8 cellular contexts compared by ENCODE assay signal in the genomic region with DNA sequence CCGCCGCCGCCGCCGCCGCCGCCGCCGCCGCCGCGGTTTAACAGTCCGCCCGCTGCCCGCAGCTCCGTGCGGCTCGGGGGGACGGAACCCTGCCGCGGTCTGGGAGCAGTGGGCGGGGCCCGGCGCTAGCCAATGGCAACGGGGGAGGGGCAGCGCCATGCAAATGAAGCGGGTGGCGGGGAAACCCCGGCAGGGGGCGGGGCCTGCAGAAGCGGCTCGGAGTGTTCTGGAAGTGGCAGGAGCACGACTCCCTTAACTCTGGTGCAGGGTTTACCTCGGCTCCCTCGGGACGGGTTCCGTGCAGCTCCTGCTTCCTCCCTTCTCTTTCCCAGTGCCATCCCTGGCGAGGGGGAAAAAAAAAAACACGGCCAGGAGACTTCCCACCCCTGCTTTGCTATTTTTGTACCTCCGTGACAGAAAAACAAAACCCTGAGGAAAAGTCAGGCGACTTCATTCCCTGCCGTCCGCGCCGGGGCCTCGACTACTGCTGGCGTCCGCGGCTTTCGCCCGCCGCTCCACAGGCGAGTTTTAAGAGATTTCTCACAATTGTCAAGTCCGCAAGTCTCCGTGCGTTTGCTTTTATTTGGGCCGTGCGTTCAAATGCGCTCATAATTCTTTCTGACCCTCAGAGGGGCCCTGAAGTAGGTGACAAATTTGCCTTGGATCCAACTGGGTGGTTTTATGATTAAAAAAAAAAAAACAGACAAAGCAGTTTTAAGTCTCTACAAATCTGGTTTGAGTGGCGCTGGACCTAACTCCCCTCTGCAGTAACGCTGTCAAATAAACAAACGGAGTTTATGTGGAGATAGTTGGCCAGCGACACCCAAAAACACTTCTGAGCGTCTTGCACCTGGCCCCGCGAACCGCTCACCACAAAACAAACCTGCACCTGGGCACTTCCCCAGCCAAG. TPM values are rescaled to one million over a fixed set of nuclear protein-coding genes. Genes with fewer than 3 reads are reported as not detected.
DNase-seq lines count a peak whose midpoint lies in the region; ATAC-seq and TF ChIP-seq lines count a peak whose summit lies in the region.

A gene with protein sequence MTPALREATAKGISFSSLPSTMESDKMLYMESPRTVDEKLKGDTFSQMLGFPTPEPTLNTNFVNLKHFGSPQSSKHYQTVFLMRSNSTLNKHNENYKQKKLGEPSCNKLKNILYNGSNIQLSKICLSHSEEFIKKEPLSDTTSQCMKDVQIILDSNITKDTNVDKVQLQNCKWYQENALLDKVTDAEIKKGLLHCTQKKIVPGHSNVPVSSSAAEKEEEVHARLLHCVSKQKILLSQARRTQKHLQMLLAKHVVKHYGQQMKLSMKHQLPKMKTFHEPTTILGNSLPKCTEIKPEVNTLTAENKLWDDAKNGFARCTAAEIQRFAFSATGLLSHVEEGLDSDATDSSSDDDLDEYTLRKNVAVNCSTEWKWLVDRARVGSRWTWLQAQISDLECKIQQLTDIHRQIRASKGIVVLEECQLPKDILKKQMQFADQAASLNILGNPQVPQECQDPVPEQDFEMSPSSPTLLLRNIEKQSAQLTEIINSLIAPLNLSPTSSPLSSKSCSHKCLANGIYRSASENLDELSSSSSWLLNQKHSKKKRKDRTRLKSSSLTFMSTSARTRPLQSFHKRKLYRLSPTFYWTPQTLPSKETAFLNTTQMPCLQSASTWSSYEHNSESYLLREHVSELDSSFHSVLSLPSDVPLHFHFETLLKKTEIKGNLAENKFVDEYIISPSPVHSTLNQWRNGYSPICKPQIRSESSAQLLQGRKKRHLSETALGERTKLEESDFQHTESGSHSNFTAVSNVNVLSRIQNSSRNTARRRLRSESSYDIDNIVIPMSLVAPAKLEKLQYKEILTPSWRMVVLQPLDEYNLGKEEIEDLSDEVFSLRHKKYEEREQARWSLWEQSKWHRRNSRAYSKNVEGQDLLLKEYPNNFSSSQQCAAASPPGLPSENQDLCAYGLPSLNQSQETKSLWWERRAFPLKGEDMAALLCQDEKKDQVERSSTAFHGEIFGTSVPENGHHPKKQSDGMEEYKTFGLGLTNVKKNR (minus strand): TSS at position 101 of the 910 bp plus-strand sequence. CDS start 16,827 bp downstream, outside the sequence.

- no peaks in the 10 kb centered on the region for H3K27me3 Mint-ChIP-seq in CD4-positive, alpha-beta T cell
- H3K27me3 Mint-ChIP-seq in activated CD8-positive, alpha-beta T cell treated with anti-CD3 and anti-CD28 coated beads for 36 hours = peaks cover 2% of the 10 kb centered on the region

- H3K4me3 Mint-ChIP-seq in CD4-positive, alpha-beta T cell = peak within 1 kb of the TSS; percentile 97
- H3K4me3 Mint-ChIP-seq in activated CD8-positive, alpha-beta T cell treated with anti-CD3 and anti-CD28 coated beads for 36 hours = peak within 1 kb of the TSS; percentile 87

- H3K9me3 ChIP-seq in CD4-positive, alpha-beta T cell (ENCODE audit: control insufficient read depth, low read length) = no peaks in the 10 kb centered on the region
- H3K9me3 ChIP-seq in lower lobe of right lung = no peaks in the 10 kb centered on the region

- peak; percentile 83 for ATAC-seq in CD4-positive, alpha-beta T cell (ENCODE audit: poor library complexity)
- ATAC-seq in GM19455 (IDR thresholded peaks at IDR 0.05; ENCODE audit: unreplicated experiment) (peak; percentile 74), lower lobe of right lung (peak; percentile 93 to 98)
- ATAC-seq in activated CD8-positive, alpha-beta T cell treated with anti-CD3 and anti-CD28 coated beads for 36 hours = peak; percentile 79

- POLR2A ChIA-PET in CD4-positive, alpha-beta T cell (lab: Charles Lee) = interaction anchor here (0.6 to 2.6 kb wide), 6 partner anchors 10 to 167 kb away, joined by 3 to 17 read pairs (median 4); no protein-coding TSS in a partner anchor
- POLR2A ChIA-PET in activated CD8-positive, alpha-beta T cell treated with anti-CD3 and anti-CD28 coated beads for 36 hours (lab: Charles Lee) = no interaction called here

- peak; percentile 90 to 97 (median 95) for DNase-seq in CD4-positive, alpha-beta T cell
- DNase-seq in HK-2 (ENCODE audit: unreplicated experiment) = peak; percentile 98
- peak; percentile 95 for DNase-seq in NCI-H82 treated with DMSO at 0.1 percent for 48 hours (lab: John Stamatoyannopoulos, UW; ENCODE audit: unreplicated experiment)
- DNase-seq in activated CD8-positive, alpha-beta T cell treated with anti-CD3 and anti-CD28 coated beads for 36 hours = peak; percentile 95
- DNase-seq in ecto neural progenitor cell (ENCODE audit: low spot score) = peak; percentile 99
- DNase-seq in lower lobe of right lung = peak; percentile 99
- DNase-seq in stimulated activated CD4-positive, alpha-beta T cell treated with anti-CD3 and anti-CD28 coated beads, TNF-alpha, amount 100 ng/mL, for 1 hour (ENCODE audit: low read depth in 3 of 3, low spot score in 1 of 3) = peak; percentile 90 to 97 (median 93)

- intact Hi-C loops in CD4-positive, alpha-beta T cell (cut with DNase I, micrococcal nuclease) = loop anchor here (1.0 to 10.0 kb wide), 4 partner anchors 169 to 1904 kb away; partner anchors contain the start of genes LANCL1 (in 1 of the 2), PIKFYVE (in 1 of the 2) and RPE (in 1 of the 2)
- intact Hi-C loops in activated CD8-positive, alpha-beta T cell treated with anti-CD3 and anti-CD28 coated beads for 36 hours (cut with micrococcal nuclease) = loop anchor here (5.0 kb wide), 1 partner anchor 169 kb away; the partner anchor contains the start of gene RPE
- intact Hi-C loops in lower lobe of right lung (cut with DNase I) = no loop called here

- peak within 1 kb of the TSS; percentile 84 for H3K27ac ChIP-seq in CD4-positive, alpha-beta T cell (ENCODE audit: low read depth, low read length)
- peak within 1 kb of the TSS; percentile 98 for H3K27ac ChIP-seq in lower lobe of right lung

- H3K36me3 Mint-ChIP-seq in CD4-positive, alpha-beta T cell (ENCODE audit: low read depth) = peaks cover 20% of the 10 kb centered on the region
- H3K36me3 Mint-ChIP-seq in activated CD8-positive, alpha-beta T cell treated with anti-CD3 and anti-CD28 coated beads for 36 hours (ENCODE audit: low read depth) = no peaks in the 10 kb centered on the region

- H3K4me1 Mint-ChIP-seq in CD4-positive, alpha-beta T cell (ENCODE audit: low read depth) = peaks cover 42% of the 10 kb centered on the region
- H3K4me1 Mint-ChIP-seq in activated CD8-positive, alpha-beta T cell treated with anti-CD3 and anti-CD28 coated beads for 36 hours (ENCODE audit: low read depth) = peaks cover 28% of the 10 kb centered on the region

- no peaks in the 10 kb centered on the region for H3K36me3 ChIP-seq in lower lobe of right lung

- H3K4me1 ChIP-seq in lower lobe of right lung = peaks cover 37% of the 10 kb centered on the region

- no peaks in the 10 kb centered on the region for H3K27me3 ChIP-seq in CD4-positive, alpha-beta T cell (ENCODE audit: control insufficient read depth, insufficient read depth, low read length)
- no peaks in the 10 kb centered on the region for H3K27me3 ChIP-seq in lower lobe of right lung (ENCODE audit: low read depth)

- H3K27ac Mint-ChIP-seq in CD4-positive, alpha-beta T cell = peak within 1 kb of the TSS; percentile 95
- peak within 1 kb of the TSS; percentile 96 for H3K27ac Mint-ChIP-seq in activated CD8-positive, alpha-beta T cell treated with anti-CD3 and anti-CD28 coated beads for 36 hours

- H3K9me3 Mint-ChIP-seq in CD4-positive, alpha-beta T cell = no peaks in the 10 kb centered on the region
- no peaks in the 10 kb centered on the region for H3K9me3 Mint-ChIP-seq in activated CD8-positive, alpha-beta T cell treated with anti-CD3 and anti-CD28 coated beads for 36 hours

- peak within 1 kb of the TSS; percentile 82 for H3K4me3 ChIP-seq in lower lobe of right lung

- TF ChIP-seq CTCF in CD4-positive, alpha-beta T cell (IDR thresholded peaks at IDR 0.05) = no peak
- TF ChIP-seq CTCF in activated CD8-positive, alpha-beta T cell treated with anti-CD3 and anti-CD28 coated beads for 36 hours (IDR thresholded peaks at IDR 0.05) = no peak
- TF ChIP-seq CTCF in lower lobe of right lung (IDR thresholded peaks at IDR 0.05) = no peak

- CTCF ChIA-PET in CD4-positive, alpha-beta T cell (lab: Charles Lee) = interaction anchor here (1.2 kb wide), 1 partner anchor 1917 kb away, joined by 4 read pairs; the partner anchor contains the start of gene IDH1
- CTCF ChIA-PET in activated CD8-positive, alpha-beta T cell treated with anti-CD3 and anti-CD28 coated beads for 36 hours (lab: Charles Lee) = interaction anchor here (0.9 to 2.3 kb wide), 3 partner anchors 10 to 23 kb away, joined by 3 to 6 read pairs (median 4); no protein-coding TSS in a partner anchor

RNA-seq across cellular contexts. Expression of the gene that starts here (rescaled TPM):
- total RNA-seq in CD4-positive, alpha-beta T cell = 1 to 10 TPM; 6.7 to 7.0 TPM
- total RNA-seq in activated CD8-positive, alpha-beta T cell treated with anti-CD3 and anti-CD28 coated beads for 36 hours = 1 to 10 TPM; 4.8 to 5.4 TPM
- total RNA-seq in lower lobe of right lung = 34.4 TPM

Comparison
In these comparisons a context has a peak if more than half of its experiments do, and no peak if none do; other contexts are left out.
1. Peak in every context shown above with its lines: DNase-seq, ATAC-seq, H3K4me3 ChIP-seq and H3K27ac ChIP-seq.